In the genomic region with DNA sequence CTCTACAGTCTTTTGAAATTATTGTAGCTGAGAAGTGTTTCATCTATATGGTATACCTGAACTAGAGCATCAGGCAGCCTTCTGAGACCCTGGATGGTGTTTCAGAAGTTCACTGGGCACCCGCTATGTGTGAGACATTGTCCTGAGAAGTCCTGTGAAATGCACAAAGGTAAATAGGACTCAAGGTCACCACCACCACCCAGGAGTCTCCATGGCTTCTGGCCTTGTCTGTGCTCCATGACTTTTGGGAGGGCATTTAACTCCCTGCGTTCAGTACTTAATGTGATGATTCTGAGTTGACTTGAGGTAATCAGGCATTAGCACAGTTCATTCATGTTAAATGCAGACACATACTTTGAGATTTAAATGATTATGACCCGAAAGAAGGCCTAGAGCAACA, we compare ENCODE assay signal across 8 cellular contexts. TPM values are rescaled to one million over a fixed set of nuclear protein-coding genes. Genes with fewer than 3 reads are reported as not detected.
A peak's percentile ranks its signal among the peaks of the same experiment; 100 is the strongest.
DNase-seq lines count a peak whose midpoint lies in the region; ATAC-seq and TF ChIP-seq lines count a peak whose summit lies in the region.

No MANE protein-coding gene starts in this region.

- intact Hi-C loops in activated T-helper 2 cell treated with anti-CD3 and anti-CD28 coated beads, Interferon-gamma antibody, Interleukin-2, Interleukin-4, amounts not matched to agents 10 μg/mL and 5 μg/mL and 100 μg/mL, durations not matched to agents 14 hours and 24 hours and 36 hours (cut with micrococcal nuclease): loop anchor here (1.0 to 5.0 kb wide), 4 partner anchors 53 to 287 kb away; partner anchors contain the start of genes HSBP1, OSGIN1 and TAF1C

- peak overlapping the region; percentile 97 for H3K4me3 Mint-ChIP-seq in activated T-helper 2 cell treated with anti-CD3 and anti-CD28 coated beads, Interferon-gamma antibody, Interleukin-2, Interleukin-4, amounts not matched to agents 10 μg/mL and 5 μg/mL and 100 μg/mL, durations not matched to agents 14 hours and 24 hours and 36 hours (ENCODE audit: low read depth)
- H3K4me3 Mint-ChIP-seq in stimulated activated effector memory CD8-positive, alpha-beta T cell treated with anti-CD3 and anti-CD28 coated beads, Interleukin-12 subunit alpha, Interleukin-12 subunit beta, amount 100 ng/mL, for 72 hours: peak overlapping the region; percentile 81

- H3K4me3 ChIP-seq in HFF-Myc (replicated peaks; ENCODE audit: low read depth, low read length) (peak overlapping the region; percentile 57), iPS-15b (ENCODE audit: low read depth, low read length) (peak overlapping the region; percentile 71)

- peaks cover 11% of the 10 kb centered on the region for H3K27me3 ChIP-seq in iPS-15b (ENCODE audit: control insufficient read depth, insufficient read depth, low read length)

- no peaks in the 10 kb centered on the region for H3K36me3 ChIP-seq in iPS-15b (ENCODE audit: control insufficient read depth, insufficient read depth, low read length)

- H3K36me3 Mint-ChIP-seq in activated T-helper 2 cell treated with anti-CD3 and anti-CD28 coated beads, Interferon-gamma antibody, Interleukin-2, Interleukin-4, amounts not matched to agents 10 μg/mL and 5 μg/mL and 100 μg/mL, durations not matched to agents 14 hours and 24 hours and 36 hours (ENCODE audit: low read depth): peaks cover 3% of the 10 kb centered on the region
- no peaks in the 10 kb centered on the region for H3K36me3 Mint-ChIP-seq in stimulated activated effector memory CD8-positive, alpha-beta T cell treated with anti-CD3 and anti-CD28 coated beads, Interleukin-12 subunit alpha, Interleukin-12 subunit beta, amount 100 ng/mL, for 72 hours

- no peak overlapping the region for H3K9ac ChIP-seq in iPS-15b (ENCODE audit: low read depth, low read length)

- peak overlapping the region; percentile 75 for H3K27ac Mint-ChIP-seq in activated T-helper 2 cell treated with anti-CD3 and anti-CD28 coated beads, Interferon-gamma antibody, Interleukin-2, Interleukin-4, amounts not matched to agents 10 μg/mL and 5 μg/mL and 100 μg/mL, durations not matched to agents 14 hours and 24 hours and 36 hours
- H3K27ac Mint-ChIP-seq in stimulated activated effector memory CD8-positive, alpha-beta T cell treated with anti-CD3 and anti-CD28 coated beads, Interleukin-12 subunit alpha, Interleukin-12 subunit beta, amount 100 ng/mL, for 72 hours: peak overlapping the region; percentile 76

- no peak for DNase-seq in HFF-Myc (ENCODE audit: extremely low read depth, low read depth)
- no peak for DNase-seq in activated T-helper 2 cell treated with anti-CD3 and anti-CD28 coated beads, Interferon-gamma antibody, Interleukin-2, Interleukin-4, amounts not matched to agents 10 μg/mL and 5 μg/mL and 100 μg/mL, durations not matched to agents 14 hours and 24 hours and 36 hours (ENCODE audit: low spot score)
- no peak for DNase-seq in stimulated activated effector memory CD8-positive, alpha-beta T cell treated with anti-CD3 and anti-CD28 coated beads, Interleukin-12 subunit alpha, Interleukin-12 subunit beta, amount 100 ng/mL, for 72 hours (ENCODE audit: low spot score in 2 of 2)
- no peak for DNase-seq in HK-2 (ENCODE audit: unreplicated experiment)
- no peak for DNase-seq in NCI-H1092 (lab: John Stamatoyannopoulos, UW)
- DNase-seq in T-helper 9 cell: no peak

- no peaks in the 10 kb centered on the region for H3K9me3 Mint-ChIP-seq in activated T-helper 2 cell treated with anti-CD3 and anti-CD28 coated beads, Interferon-gamma antibody, Interleukin-2, Interleukin-4, amounts not matched to agents 10 μg/mL and 5 μg/mL and 100 μg/mL, durations not matched to agents 14 hours and 24 hours and 36 hours
- H3K9me3 Mint-ChIP-seq in stimulated activated effector memory CD8-positive, alpha-beta T cell treated with anti-CD3 and anti-CD28 coated beads, Interleukin-12 subunit alpha, Interleukin-12 subunit beta, amount 100 ng/mL, for 72 hours: no peaks in the 10 kb centered on the region

- TF ChIP-seq CTCF in HFF-Myc (IDR thresholded peaks at IDR 0.05; ENCODE audit: low read depth, low read length, missing control alignments): no peak

- H3K9me3 ChIP-seq in iPS-15b (ENCODE audit: control insufficient read depth, insufficient read depth, low read length): no peaks in the 10 kb centered on the region

- ATAC-seq in stimulated activated effector memory CD8-positive, alpha-beta T cell treated with anti-CD3 and anti-CD28 coated beads, Interleukin-12 subunit alpha, Interleukin-12 subunit beta, amount 100 ng/mL, for 72 hours: no peak
- no peak for ATAC-seq in GM21526 (IDR thresholded peaks at IDR 0.05; ENCODE audit: low FRiP score, unreplicated experiment)

- peaks cover 12% of the 10 kb centered on the region for H3K4me1 ChIP-seq in iPS-15b (ENCODE audit: control insufficient read depth, insufficient read depth, low read length)

- peaks cover 13% of the 10 kb centered on the region for H3K27me3 Mint-ChIP-seq in activated T-helper 2 cell treated with anti-CD3 and anti-CD28 coated beads, Interferon-gamma antibody, Interleukin-2, Interleukin-4, amounts not matched to agents 10 μg/mL and 5 μg/mL and 100 μg/mL, durations not matched to agents 14 hours and 24 hours and 36 hours (ENCODE audit: low read depth)

- H3K4me1 Mint-ChIP-seq in activated T-helper 2 cell treated with anti-CD3 and anti-CD28 coated beads, Interferon-gamma antibody, Interleukin-2, Interleukin-4, amounts not matched to agents 10 μg/mL and 5 μg/mL and 100 μg/mL, durations not matched to agents 14 hours and 24 hours and 36 hours (ENCODE audit: low read depth): peaks cover 22% of the 10 kb centered on the region
- H3K4me1 Mint-ChIP-seq in stimulated activated effector memory CD8-positive, alpha-beta T cell treated with anti-CD3 and anti-CD28 coated beads, Interleukin-12 subunit alpha, Interleukin-12 subunit beta, amount 100 ng/mL, for 72 hours: peaks cover 38% of the 10 kb centered on the region

RNA-seq across cellular contexts. Expression of gene MLYCD, which starts 1.1 kb away (rescaled TPM):
- 6.1 TPM in 2 replicates for total RNA-seq in activated T-helper 2 cell treated with anti-CD3 and anti-CD28 coated beads, Interferon-gamma antibody, Interleukin-2, Interleukin-4, amounts not matched to agents 10 μg/mL and 5 μg/mL and 100 μg/mL, durations not matched to agents 14 hours and 24 hours and 36 hours

RNA-seq across cellular contexts. Expression of gene OSGIN1, which starts 53.1 kb away (rescaled TPM):
- total RNA-seq in activated T-helper 2 cell treated with anti-CD3 and anti-CD28 coated beads, Interferon-gamma antibody, Interleukin-2, Interleukin-4, amounts not matched to agents 10 μg/mL and 5 μg/mL and 100 μg/mL, durations not matched to agents 14 hours and 24 hours and 36 hours: 1.4 and 2.1 TPM in 2 replicates
